In genomic region chr6:26194774-26195375, GRCh38 we compare ENCODE assay signal across 8 cellular contexts.
DNase-seq lines count a peak whose midpoint lies in the region; ATAC-seq, FAIRE-seq and TF ChIP-seq lines count a peak whose summit lies in the region.

No MANE protein-coding gene starts in this region.

- CTCF ChIA-PET in activated naive CD4-positive, alpha-beta T cell treated with anti-CD3 and anti-CD28 coated beads for 36 hours (lab: Charles Lee), result interaction anchor here (0.6 to 1.0 kb wide), 3 partner anchors 10 to 122 kb away, joined by 3 to 4 read pairs (median 3); no protein-coding TSS in a partner anchor

- H3K27me3 Mint-ChIP-seq in activated naive CD4-positive, alpha-beta T cell treated with anti-CD3 and anti-CD28 coated beads for 36 hours (ENCODE audit: low read depth), result peaks cover 5% of the 10 kb centered on the region
- no peaks in the 10 kb centered on the region for H3K27me3 Mint-ChIP-seq in type B pancreatic cell

- H3K4me3 ChIP-seq in astrocyte of the spinal cord (ENCODE audit: low read depth, low read length) (peak overlapping the region; percentile 66), lower lobe of right lung (peak overlapping the region; percentile 62)

- H3K27ac ChIP-seq in lower lobe of right lung, result peak overlapping the region; percentile 97

- peaks cover 13% of the 10 kb centered on the region for H3K4me1 ChIP-seq in lower lobe of right lung

- no peak for ATAC-seq in lower lobe of right lung
- ATAC-seq in HG03460 (IDR thresholded peaks at IDR 0.05; ENCODE audit: unreplicated experiment), result no peak

- intact Hi-C loops in activated naive CD4-positive, alpha-beta T cell treated with anti-CD3 and anti-CD28 coated beads for 36 hours (cut with micrococcal nuclease), result loop anchor here (10.0 kb wide), 1 partner anchor 1640 kb away; a partner anchor contains a TSS
- intact Hi-C loops in lower lobe of right lung (cut with DNase I), result no loop called here

- in situ Hi-C loops in astrocyte of the spinal cord (cut with HindIII; ENCODE audit: low sequenced_read_pairs), result no loop called here

- FAIRE-seq in HTR-8/SVneo (lab: Jason Lieb, UNC), result no peak

- peak overlapping the region; percentile 99 for H3K27ac Mint-ChIP-seq in activated naive CD4-positive, alpha-beta T cell treated with anti-CD3 and anti-CD28 coated beads for 36 hours
- H3K27ac Mint-ChIP-seq in type B pancreatic cell, result peak overlapping the region; percentile 98

- no peaks in the 10 kb centered on the region for H3K9me3 Mint-ChIP-seq in activated naive CD4-positive, alpha-beta T cell treated with anti-CD3 and anti-CD28 coated beads for 36 hours
- H3K9me3 Mint-ChIP-seq in type B pancreatic cell, result no peaks in the 10 kb centered on the region

- no peak for TF ChIP-seq CTCF in astrocyte of the spinal cord (IDR thresholded peaks at IDR 0.05; ENCODE audit: low read depth, low read length)
- no peak for TF ChIP-seq CTCF in lower lobe of right lung (IDR thresholded peaks at IDR 0.05)
- no peak for TF ChIP-seq CTCF in type B pancreatic cell (conservative IDR thresholded peaks at IDR 0.05)

- DNase-seq in activated naive CD4-positive, alpha-beta T cell treated with anti-CD3 and anti-CD28 coated beads for 36 hours, result no peak
- no peak for DNase-seq in activated naive CD4-positive, alpha-beta T cell treated with anti-CD3 and anti-CD28 coated beads, Interleukin-2, amount 50 U/mL, for 16 hours
- peak; percentile 27 for DNase-seq in astrocyte of the spinal cord (ENCODE audit: low read depth, low spot score)
- DNase-seq in lower lobe of right lung, result no peak
- DNase-seq in type B pancreatic cell (ENCODE audit: extremely low spot score, unreplicated experiment), result no peak
- no peak for DNase-seq in medulla oblongata (ENCODE audit: extremely low spot score)
- DNase-seq in HTR-8/SVneo (ENCODE audit: insufficient read length, low spot score), result no peak

- peaks cover 15% of the 10 kb centered on the region for H3K36me3 Mint-ChIP-seq in activated naive CD4-positive, alpha-beta T cell treated with anti-CD3 and anti-CD28 coated beads for 36 hours (ENCODE audit: low read depth)
- H3K36me3 Mint-ChIP-seq in type B pancreatic cell, result no peaks in the 10 kb centered on the region

- H3K9me3 ChIP-seq in lower lobe of right lung, result no peaks in the 10 kb centered on the region

- peak overlapping the region; percentile 96 for H3K4me3 Mint-ChIP-seq in activated naive CD4-positive, alpha-beta T cell treated with anti-CD3 and anti-CD28 coated beads for 36 hours
- H3K4me3 Mint-ChIP-seq in type B pancreatic cell, result peak overlapping the region; percentile 94

- H3K27me3 ChIP-seq in lower lobe of right lung (ENCODE audit: low read depth), result peaks cover 51% of the 10 kb centered on the region

- H3K36me3 ChIP-seq in lower lobe of right lung, result no peaks in the 10 kb centered on the region

- H3K4me1 Mint-ChIP-seq in activated naive CD4-positive, alpha-beta T cell treated with anti-CD3 and anti-CD28 coated beads for 36 hours (ENCODE audit: low read depth), result peaks cover 30% of the 10 kb centered on the region
- peaks cover 24% of the 10 kb centered on the region for H3K4me1 Mint-ChIP-seq in type B pancreatic cell (ENCODE audit: unreplicated experiment)
